In the genomic region with DNA sequence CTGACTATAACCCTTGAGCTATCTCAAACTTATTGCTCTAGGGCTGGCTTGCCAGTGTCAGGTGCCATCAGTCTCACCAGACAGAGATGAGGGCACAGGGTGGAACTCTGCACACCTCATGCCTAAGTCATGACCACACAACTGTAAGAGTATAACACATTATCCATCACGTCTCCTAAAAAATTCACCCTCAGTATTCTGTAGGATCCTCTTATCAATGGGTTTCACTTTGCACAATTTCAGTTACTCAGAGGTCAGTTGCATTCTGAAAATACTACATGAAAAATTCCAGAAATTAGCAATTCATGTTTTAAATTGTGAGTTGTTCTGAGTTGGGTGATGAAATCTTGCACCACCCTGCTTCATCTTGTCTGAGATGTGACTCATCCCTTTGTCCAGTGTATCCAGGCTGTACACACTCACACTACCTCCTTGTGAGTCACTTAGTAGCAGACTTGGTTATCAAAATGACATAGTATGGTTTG, we compare ENCODE assay signal across 11 cellular contexts.
DNase-seq lines count a peak whose midpoint lies in the region; ATAC-seq and TF ChIP-seq lines count a peak whose summit lies in the region.
"Had no signal": no experiment of that assay in that cellular context is flagged by ENCODE, and none has a peak within 500 bp of the region (broad histone marks: within the 10 kb centered on the region; RNA-seq: fewer than 3 reads in every experiment).

No MANE protein-coding gene starts in this region.

- DNase-seq in M059J (ENCODE audit: low read depth) (peak; percentile 74), astrocyte of the cerebellum (ENCODE audit: low read depth) (peak; percentile 22), neural progenitor cell (ENCODE audit: low spot score) (no peak), DMS114 treated with DMSO at 0.1 percent for 48 hours (lab: John Stamatoyannopoulos, UW; ENCODE audit: unreplicated experiment) (no peak), NCI-H510A treated with DMSO at 0.1 percent for 48 hours (lab: John Stamatoyannopoulos, UW) (no peak)
- DNase-seq: activated CD4-positive, alpha-beta T cell treated with anti-CD3 and anti-CD28 coated beads for 1 hour had no signal

- H2AFZ ChIP-seq in neural progenitor cell (replicated peaks) = peak overlapping the region; percentile 37
- H2AFZ ChIP-seq: parathyroid adenoma had no signal

- H3K27me3 ChIP-seq in neural progenitor cell = no peaks in the 10 kb centered on the region

- no peaks in the 10 kb centered on the region for H3K9me3 Mint-ChIP-seq in neural progenitor cell
- H3K9me3 Mint-ChIP-seq: brain had no signal

- H3K27me3 Mint-ChIP-seq in neural progenitor cell (ENCODE audit: insufficient read depth, low read depth) = peaks cover 2% of the 10 kb centered on the region
- H3K27me3 Mint-ChIP-seq: brain had no signal

- H3K36me3 Mint-ChIP-seq in neural progenitor cell = no peaks in the 10 kb centered on the region
- H3K36me3 Mint-ChIP-seq: brain had no signal

- H3K4me1 ChIP-seq in neural progenitor cell = no peaks in the 10 kb centered on the region
- H3K4me1 ChIP-seq: parathyroid adenoma had no signal

- H3K4me3 ChIP-seq in astrocyte of the cerebellum (ENCODE audit: low read depth, low read length) = no peak overlapping the region
- no peak overlapping the region for H3K4me3 ChIP-seq in neural progenitor cell

- H3K9ac ChIP-seq in neural progenitor cell = no peak overlapping the region
- H3K9ac ChIP-seq: parathyroid adenoma had no signal

- no peak overlapping the region for H3K27ac Mint-ChIP-seq in neural progenitor cell

- no peaks in the 10 kb centered on the region for H3K79me2 ChIP-seq in neural progenitor cell (ENCODE audit: low read depth)
- H3K79me2 ChIP-seq: parathyroid adenoma had no signal

- no peaks in the 10 kb centered on the region for H3F3A ChIP-seq in neural progenitor cell (ENCODE audit: low read depth)

- ATAC-seq in GM19463 (IDR thresholded peaks at IDR 0.05; ENCODE audit: unreplicated experiment) (peak; percentile 54), GM19397 (IDR thresholded peaks at IDR 0.05; ENCODE audit: unreplicated experiment) (no peak), GM18867 (IDR thresholded peaks at IDR 0.05; ENCODE audit: unreplicated experiment) (no peak)

- H4K20me1 ChIP-seq in neural progenitor cell (ENCODE audit: low read depth) = no peaks in the 10 kb centered on the region

- peaks cover 8% of the 10 kb centered on the region for H3K4me1 Mint-ChIP-seq in neural progenitor cell

- H3K36me3 ChIP-seq in neural progenitor cell = no peaks in the 10 kb centered on the region

- in situ Hi-C loops in astrocyte of the cerebellum (cut with HindIII; ENCODE audit: low sequenced_read_pairs) = no loop called here

- no peaks in the 10 kb centered on the region for H3K9me3 ChIP-seq in neural progenitor cell (ENCODE audit: low read depth)

- no peak overlapping the region for H3K4me3 Mint-ChIP-seq in neural progenitor cell
- H3K4me3 Mint-ChIP-seq: brain had no signal

- H3K27ac ChIP-seq in neural progenitor cell = no peak overlapping the region
- H3K27ac ChIP-seq: parathyroid adenoma had no signal

- TF ChIP-seq CTCF in astrocyte of the cerebellum (IDR thresholded peaks at IDR 0.05; ENCODE audit: low read depth, low read length, missing control alignments) (no peak), neural progenitor cell (IDR thresholded peaks at IDR 0.05) (no peak)

- H3K4me2 ChIP-seq in neural progenitor cell = no peak overlapping the region

Comparison
In these comparisons a context has a peak if more than half of its experiments do, and no peak if none do; other contexts are left out.
1. DNase-seq: peak in M059J (single experiment) and astrocyte of the cerebellum (single experiment); none in neural progenitor cell (single experiment), DMS114 treated with DMSO at 0.1 percent for 48 hours (single experiment) and NCI-H510A treated with DMSO at 0.1 percent for 48 hours (single experiment).